10 cellular contexts compared by ENCODE assay signal in genomic region chr11:119341222-119342022, GRCh38. TPM values are rescaled to one million over a fixed set of nuclear protein-coding genes. Genes with fewer than 3 reads are reported as not detected.
A peak's percentile ranks its signal among the peaks of the same experiment; 100 is the strongest.
DNase-seq lines count a peak whose midpoint lies in the region; ATAC-seq and TF ChIP-seq lines count a peak whose summit lies in the region.
"Had no signal": no experiment of that assay in that cellular context is flagged by ENCODE, and none has a peak within 500 bp of the region (broad histone marks: within the 10 kb centered on the region; RNA-seq: fewer than 3 reads in every experiment).

No MANE protein-coding gene starts in this region.

- peaks cover 0 to 11% (median 7%) of the 10 kb centered on the region in 7 donors for H3K9me3 Mint-ChIP-seq in CD14-positive monocyte
- H3K9me3 Mint-ChIP-seq: T-cell had no signal

- H3K4me3 ChIP-seq in HUES48 (ENCODE audit: low read depth, low read length) (peak overlapping the region; percentile 65), esophagus muscularis mucosa (peak overlapping the region; percentile 59 to 77 (median 70)), rectal smooth muscle tissue (ENCODE audit: low read length) (peak overlapping the region; percentile 59)

- WGBS in esophagus muscularis mucosa = 56% methylated on average over 10 of the region's 16 CpGs

- no peak overlapping the region for H3K9ac ChIP-seq in HUES48 (ENCODE audit: low read depth, low read length)
- no peak overlapping the region for H3K9ac ChIP-seq in rectal smooth muscle tissue (ENCODE audit: low read length)

- H3K36me3 ChIP-seq in HUES48 (ENCODE audit: control insufficient read depth, insufficient read depth, low read length) (peaks cover 5% of the 10 kb centered on the region), esophagus muscularis mucosa (peaks cover 1 to 9% (median 7%) of the 10 kb centered on the region in 4 donors), rectal smooth muscle tissue (ENCODE audit: control insufficient read depth, insufficient read depth, low read length) (no peaks in the 10 kb centered on the region)

- H3K4me1 Mint-ChIP-seq in CD14-positive monocyte = peaks cover 23% of the 10 kb centered on the region

- peak overlapping the region in 1 of 7 donors; percentile 51 for H3K27ac Mint-ChIP-seq in CD14-positive monocyte
- H3K27ac Mint-ChIP-seq: T-cell had no signal

- H3K27me3 Mint-ChIP-seq in CD14-positive monocyte (ENCODE audit: low read depth in 3 of 3) = peaks cover 39 to 63% (median 63%) of the 10 kb centered on the region in 3 donors

- H3K27ac ChIP-seq in HUES48 (ENCODE audit: low read depth, low read length) (no peak overlapping the region), esophagus muscularis mucosa (replicated peaks in 1 of 4) (peak overlapping the region; percentile 86 to 90 (median 88)), rectal smooth muscle tissue (ENCODE audit: low read depth, low read length) (peak overlapping the region; percentile 73)

- H3K9me3 ChIP-seq in HUES48 (ENCODE audit: control insufficient read depth, insufficient read depth, low read length) (no peaks in the 10 kb centered on the region), esophagus muscularis mucosa (no peaks in the 10 kb centered on the region)

- intact Hi-C loops in esophagus muscularis mucosa (cut with DNase I) = no loop called here
- intact Hi-C loops in CD14-positive monocyte (cut with micrococcal nuclease) = no loop called here

- H3K4me3 Mint-ChIP-seq in CD14-positive monocyte = peak overlapping the region in 1 of 2 donors; percentile 85

- H3K36me3 Mint-ChIP-seq in CD14-positive monocyte = peaks cover 13 to 19% of the 10 kb centered on the region in 2 donors

- H3K27me3 ChIP-seq in HUES48 (ENCODE audit: control insufficient read depth, insufficient read depth, low read length) (peaks cover 52% of the 10 kb centered on the region), esophagus muscularis mucosa (no peaks in the 10 kb centered on the region), rectal smooth muscle tissue (ENCODE audit: control insufficient read depth, insufficient read depth, low read length) (peaks cover 19% of the 10 kb centered on the region)

- TF ChIP-seq POLR2A in esophagus muscularis mucosa (IDR thresholded peaks at IDR 0.05; ENCODE audit: low read depth) = no peak

- TF ChIP-seq CTCF in esophagus muscularis mucosa (IDR thresholded peaks at IDR 0.05) = no peak
- no peak for TF ChIP-seq CTCF in CD14-positive monocyte (IDR thresholded peaks at IDR 0.05)

- no peak for ATAC-seq in HG03342 (IDR thresholded peaks at IDR 0.05; ENCODE audit: unreplicated experiment)
- ATAC-seq: T-cell had no signal

- no peak for TF ChIP-seq EP300 in esophagus muscularis mucosa (IDR thresholded peaks at IDR 0.05)

- peaks cover 22% of the 10 kb centered on the region for H3K4me1 ChIP-seq in HUES48 (ENCODE audit: control insufficient read depth, insufficient read depth, low read length)
- H3K4me1 ChIP-seq in esophagus muscularis mucosa = peaks cover 33 to 56% (median 52%) of the 10 kb centered on the region in 4 donors
- peaks cover 20% of the 10 kb centered on the region for H3K4me1 ChIP-seq in rectal smooth muscle tissue (ENCODE audit: control insufficient read depth, insufficient read depth, low read length)

- DNase-seq in esophagus muscularis mucosa (ENCODE audit: extremely low spot score) (no peak), NCI-H2196 (lab: John Stamatoyannopoulos, UW; ENCODE audit: unreplicated experiment) (no peak), CD14-positive monocyte (ENCODE audit: low spot score) (no peak)
- DNase-seq: activated effector memory CD4-positive, alpha-beta T cell treated with Interleukin-2 at 50 U/mL for 16 hours; DMS79 treated with DMSO at 0.1 percent for 48 hours; T-cell had no signal

RNA-seq across cellular contexts. Expression of gene C1QTNF5, which starts 0.7 kb away (rescaled TPM):
- 10 to 100 TPM; 23.7 to 74.3 (median 51.6) TPM for total RNA-seq in esophagus muscularis mucosa
- polyA plus RNA-seq in CD14-positive monocyte = not detected
- total RNA-seq: T-cell had no signal

RNA-seq across cellular contexts. Expression of gene MFRP, which starts 5.1 kb away (rescaled TPM):
- under 1 TPM in 1 of 4 donors, not detected in 3; 0.11 TPM for total RNA-seq in esophagus muscularis mucosa
- not detected for polyA plus RNA-seq in CD14-positive monocyte
- total RNA-seq: T-cell, temporal lobe had no signal

RNA-seq across cellular contexts. Expression of gene RNF26, which starts 7.1 kb away (rescaled TPM):
- 10 to 100 TPM; 14.2 to 33.2 (median 20.9) TPM for total RNA-seq in esophagus muscularis mucosa
- 10 to 100 TPM; 20.5 to 27.6 TPM for polyA plus RNA-seq in CD14-positive monocyte

RNA-seq across cellular contexts. Expression of gene MCAM, which starts 24.5 kb away (rescaled TPM):
- total RNA-seq in esophagus muscularis mucosa = 1,000 to 10,000 TPM in 1 of 4 donors, 100 to 1,000 TPM in 3; 607 to 1,312 (median 805) TPM
- polyA plus RNA-seq in CD14-positive monocyte = not detected

RNA-seq across cellular contexts. Expression of gene USP2, which starts 40.1 kb away (rescaled TPM):
- 1 to 10 TPM; 4.6 to 9.9 (median 6.1) TPM for total RNA-seq in esophagus muscularis mucosa
- not detected for polyA plus RNA-seq in CD14-positive monocyte
